Comparison of ENCODE assay signal across 1 cellular context in genomic region chr2:225042800-225043167, GRCh38.
TF ChIP-seq lines count a peak whose summit lies in the region.

No MANE protein-coding gene starts in this region.

TF ChIP-seq in SK-N-SH, 30 proteins besides CTCF, POLR2A, EP300 and RAD21 (continued from another document):
- TF ChIP-seq PBX3 (IDR thresholded peaks at IDR 0.05) (no peak), EZH2phosphoT487 (IDR thresholded peaks at IDR 0.05; ENCODE audit: borderline replicate concordance, low read depth) (no peak), REST (IDR thresholded peaks at IDR 0.05; ENCODE audit: low read depth, low read length) (no peak), FOXJ3 (CRISPR knock-in tag; IDR thresholded peaks at IDR 0.05) (no peak)
- TF ChIP-seq, protein P1, sequence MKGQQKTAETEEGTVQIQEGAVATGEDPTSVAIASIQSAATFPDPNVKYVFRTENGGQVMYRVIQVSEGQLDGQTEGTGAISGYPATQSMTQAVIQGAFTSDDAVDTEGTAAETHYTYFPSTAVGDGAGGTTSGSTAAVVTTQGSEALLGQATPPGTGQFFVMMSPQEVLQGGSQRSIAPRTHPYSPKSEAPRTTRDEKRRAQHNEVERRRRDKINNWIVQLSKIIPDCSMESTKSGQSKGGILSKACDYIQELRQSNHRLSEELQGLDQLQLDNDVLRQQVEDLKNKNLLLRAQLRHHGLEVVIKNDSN (IDR thresholded peaks at IDR 0.05; ENCODE audit: borderline replicate concordance, low read depth), result no peak
